ENCODE assay signal across 10 cellular contexts in genomic region chr22:17964647-17965046, GRCh38. TPM values are rescaled to one million over a fixed set of nuclear protein-coding genes. Genes with fewer than 3 reads are reported as not detected.
A peak's percentile ranks its signal among the peaks of the same experiment; 100 is the strongest.
DNase-seq lines count a peak whose midpoint lies in the region; ATAC-seq and TF ChIP-seq lines count a peak whose summit lies in the region.
"Had no signal": no experiment of that assay in that cellular context is flagged by ENCODE, and none has a peak within 500 bp of the region (broad histone marks: within the 10 kb centered on the region; RNA-seq: fewer than 3 reads in every experiment).

No MANE protein-coding gene starts in this region.

- peaks cover 3% of the 10 kb centered on the region for H3K27me3 Mint-ChIP-seq in brain
- H3K27me3 Mint-ChIP-seq: CD4-positive, CD25-positive, alpha-beta regulatory T cell had no signal

- no peak for TF ChIP-seq POLR2A in stomach (IDR thresholded peaks at IDR 0.05)

- H3K9me3 Mint-ChIP-seq in brain, result no peaks in the 10 kb centered on the region
- H3K9me3 Mint-ChIP-seq: CD4-positive, CD25-positive, alpha-beta regulatory T cell had no signal

- peaks cover 0 to 47% (median 15%) of the 10 kb centered on the region in 4 donors for H3K4me1 ChIP-seq in stomach

- H3K27ac ChIP-seq in stomach, result peak overlapping the region in 1 of 5 donors; percentile 26

- no peaks in the 10 kb centered on the region for H3K9me3 ChIP-seq in stomach
- H3K9me3 ChIP-seq: adrenal gland had no signal

- no peak for TF ChIP-seq EP300 in stomach (IDR thresholded peaks at IDR 0.05)

- peak overlapping the region in 3 of 5 experiments; percentile 48 to 77 (median 56) for H3K27ac Mint-ChIP-seq in brain

- H3K4me1 Mint-ChIP-seq in brain, result peaks cover 73% of the 10 kb centered on the region

- TF ChIP-seq CTCF in brain (conservative IDR thresholded peaks at IDR 0.05) (no peak), stomach (IDR thresholded peaks at IDR 0.05) (no peak)

- H3K36me3 Mint-ChIP-seq in brain, result peaks cover 12% of the 10 kb centered on the region

- no peak overlapping the region for H3K4me3 Mint-ChIP-seq in brain
- H3K4me3 Mint-ChIP-seq: CD4-positive, CD25-positive, alpha-beta regulatory T cell had no signal

- ATAC-seq in GM19351 (IDR thresholded peaks at IDR 0.05; ENCODE audit: unreplicated experiment) (peak; percentile 90), HG03064 (IDR thresholded peaks at IDR 0.05; ENCODE audit: low read depth, unreplicated experiment) (peak; percentile 75)

- H3K27me3 ChIP-seq in stomach, result no peaks in the 10 kb centered on the region
- H3K27me3 ChIP-seq: adrenal gland had no signal

- peak overlapping the region; percentile 20; the same call in 1 of the 2 replicates for H3K4me3 ChIP-seq in GM08714 (ENCODE audit: low read length)
- H3K4me3 ChIP-seq in stomach, result no peak overlapping the region
- H3K4me3 ChIP-seq: adrenal gland had no signal

- intact Hi-C loops in stomach (cut with DNase I; ENCODE audit: low total_unique reads), result no loop called here

- 70 to 84% (median 71%) methylated on average over 10 of the region's 10 CpGs for WGBS in stomach, 5 donors

- no peaks in the 10 kb centered on the region for H3K36me3 ChIP-seq in stomach
- H3K36me3 ChIP-seq: adrenal gland had no signal

- DNase-seq in NOMO-1 treated with dmso at 0.1 percent for 144 hours (lab: John Stamatoyannopoulos, UW; ENCODE audit: unreplicated experiment), result no peak
- no peak for DNase-seq in OCI-M2 (lab: John Stamatoyannopoulos, UW; ENCODE audit: unreplicated experiment)
- DNase-seq in midbrain (lab: John Stamatoyannopoulos, UW), result no peak
- no peak for DNase-seq in stomach
- DNase-seq: adrenal gland; CD4-positive, CD25-positive, alpha-beta regulatory T cell had no signal

RNA-seq across cellular contexts. Expression of gene MICAL3, which starts 59.7 kb away (rescaled TPM):
- polyA plus RNA-seq in brain (ENCODE audit: insufficient read depth, low read depth, low replicate concordance) (30.9 TPM), stomach (1 to 10 TPM; 3.5 to 5.1 (median 4.9) TPM)
- total RNA-seq in stomach, result 100 to 1,000 TPM in 1 of 5 donors, 10 to 100 TPM in 4; 17.5 to 130 (median 37.3) TPM
